23 cellular contexts compared by ENCODE assay signal in genomic region chr22:48850658-48851287, GRCh38.
"Had no signal": no experiment of that assay in that cellular context is flagged by ENCODE, and none has a peak within 500 bp of the region (broad histone marks: within the 10 kb centered on the region; RNA-seq: fewer than 3 reads in every experiment).

No MANE protein-coding gene starts in this region.

- H3K27ac ChIP-seq: neural progenitor cell, pancreas, psoas muscle, right lobe of liver, tibial nerve, upper lobe of left lung had no signal

- H3K4me1 ChIP-seq: pancreas, psoas muscle, right lobe of liver, tibial nerve, upper lobe of left lung had no signal

- H3K27me3 ChIP-seq: neural progenitor cell, pancreas, right lobe of liver, tibial nerve, upper lobe of left lung had no signal

- H3K9me3 ChIP-seq: pancreas, psoas muscle, right lobe of liver, tibial nerve, upper lobe of left lung had no signal

- H3K36me3 ChIP-seq: neural progenitor cell, pancreas, right lobe of liver, tibial nerve, upper lobe of left lung had no signal

- ATAC-seq: left cardiac atrium; left lobe of liver; natural killer cell; pancreas; psoas muscle; right lobe of liver; stimulated activated naive CD8-positive, alpha-beta T cell treated with anti-CD3 and anti-CD28 coated beads, Interleukin-15, amount 100 ng/mL, for 72 hours had no signal

- DNase-seq: hippocampal formation; kidney glomerular epithelial cell; left cardiac atrium; mesendoderm; naive B cell; natural killer cell; nephron progenitor cell; pancreas; psoas muscle; right lobe of liver; small intestine; stimulated activated CD4-positive, alpha-beta T cell treated with anti-CD3 and anti-CD28 coated beads, Interleukin-1b, Interleukin-23, amount 100 ng/mL, for 48 hours; stimulated activated CD4-positive, alpha-beta T cell treated with anti-CD3 and anti-CD28 coated beads, Interleukin-2, amount 100 ng/mL, for 48 hours; stimulated activated CD4-positive, alpha-beta T cell treated with anti-CD3 and anti-CD28 coated beads, Interleukin-4, amount 100 ng/mL, for 4 hours; stimulated activated CD8-positive, alpha-beta memory T cell treated with anti-CD3 and anti-CD28 coated beads, Interleukin-4, amount 100 ng/mL, for 48 hours; stimulated activated naive CD4-positive, alpha-beta T cell treated with Interleukin-2 at 50 U/mL for 16 hours; stimulated activated naive CD8-positive, alpha-beta T cell treated with anti-CD3 and anti-CD28 coated beads, Interleukin-15, amount 100 ng/mL, for 72 hours; substantia nigra; upper lobe of left lung had no signal

- H3K4me3 ChIP-seq: lung, neural progenitor cell, pancreas, psoas muscle, right lobe of liver, tibial nerve, upper lobe of left lung had no signal
